In the genomic region with DNA sequence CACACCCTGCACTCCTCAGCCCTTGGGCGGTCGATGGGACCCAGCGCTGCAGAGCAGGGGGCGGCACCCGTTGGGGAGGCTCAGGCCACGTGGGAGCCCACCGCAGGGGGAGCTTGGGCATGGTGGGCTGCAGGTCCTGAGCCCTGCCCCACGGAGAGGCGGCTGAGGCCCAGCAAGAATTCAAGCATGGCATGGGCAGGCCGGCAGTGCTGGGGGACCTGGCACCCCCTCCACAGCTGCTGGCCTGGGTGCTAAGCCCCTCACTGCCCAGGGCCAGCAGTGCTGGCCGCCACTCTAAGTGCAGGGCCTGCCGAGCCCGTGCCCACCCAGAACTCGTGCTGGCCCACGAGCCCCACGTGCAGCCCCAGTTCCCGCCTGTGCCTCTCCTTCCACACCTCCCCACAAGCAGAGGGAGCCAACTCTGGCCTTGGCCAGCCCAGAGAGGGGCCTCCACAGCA, we compare ENCODE assay signal across 27 cellular contexts.
"Had no signal": no experiment of that assay in that cellular context is flagged by ENCODE, and none has a peak within 500 bp of the region (broad histone marks: within the 10 kb centered on the region; RNA-seq: fewer than 3 reads in every experiment).

No MANE protein-coding gene starts in this region.

- H3K27ac ChIP-seq: neural progenitor cell, neutrophil, pancreas, prostate gland, right atrium auricular region, skin epidermis, spleen, suprapubic skin, testis, tibial artery, transverse colon, upper lobe of right lung, uterus had no signal

- H3K9me3 ChIP-seq: neutrophil, pancreas, prostate gland, right atrium auricular region, testis, transverse colon, upper lobe of right lung, uterus had no signal

- ATAC-seq: natural killer cell; pancreas; sciatic nerve; stimulated activated memory B cell treated with anti-CD40 and anti-IgM and Interleukin-4, amounts not matched to agents 10 μg/mL and 1 μg/mL and 100 μg/mL, for 72 hours; upper lobe of right lung had no signal

- FAIRE-seq: pancreas had no signal

- H3K4me2 ChIP-seq: neural progenitor cell, smooth muscle cell had no signal

- H3K27me3 ChIP-seq: neural progenitor cell, neutrophil, pancreas, right atrium auricular region, spleen, suprapubic skin, testis, tibial artery, transverse colon, upper lobe of right lung, uterus had no signal

- H3K4me3 ChIP-seq: neural progenitor cell, pancreas, prostate gland, right atrium auricular region, skin epidermis, smooth muscle cell, spleen, suprapubic skin, testis, tibial artery, transverse colon, upper lobe of right lung, uterus had no signal

- H3K9ac ChIP-seq: neural progenitor cell had no signal

- H3K36me3 ChIP-seq: neural progenitor cell, neutrophil, pancreas, prostate gland, right atrium auricular region, spleen, suprapubic skin, tibial artery, transverse colon, upper lobe of right lung, uterus had no signal

- H2AFZ ChIP-seq: neural progenitor cell had no signal

- H3K4me1 ChIP-seq: neural progenitor cell, pancreas, prostate gland, right atrium auricular region, spleen, suprapubic skin, testis, tibial artery, transverse colon, upper lobe of right lung, uterus had no signal

- DNase-seq: naive B cell; natural killer cell; nucleus accumbens; retina; spleen; stimulated activated CD4-positive, alpha-beta T cell treated with anti-CD3 and anti-CD28 coated beads, Interleukin-12 subunit alpha, Interleukin-12 subunit beta, amount 100 ng/mL, for 4 hours; stimulated activated CD4-positive, alpha-beta T cell treated with anti-CD3 and anti-CD28 coated beads, Interleukin-1b, Interleukin-23, amount 100 ng/mL, for 48 hours; stimulated activated CD4-positive, alpha-beta T cell treated with anti-CD3 and anti-CD28 coated beads, Interleukin-4, amount 100 ng/mL, for 1 hour; stimulated activated CD4-positive, alpha-beta T cell treated with anti-CD3 and anti-CD28 coated beads, Interleukin-4, amount 100 ng/mL, for 4 hours; stimulated activated CD8-positive, alpha-beta memory T cell treated with anti-CD3 and anti-CD28 coated beads, Interleukin-4, amount 100 ng/mL, for 48 hours; stimulated activated naive CD4-positive, alpha-beta T cell; substantia nigra; testis; tibial artery; transverse colon; upper lobe of right lung; uterus had no signal
